In genomic region chr3:52892625-52893311, GRCh38 we compare ENCODE assay signal across 8 cellular contexts. TPM values are rescaled to one million over a fixed set of nuclear protein-coding genes. Genes with fewer than 3 reads are reported as not detected.
DNase-seq lines count a peak whose midpoint lies in the region; ATAC-seq, FAIRE-seq and TF ChIP-seq lines count a peak whose summit lies in the region.

No MANE protein-coding gene starts in this region.

- peak; percentile 80 for FAIRE-seq in GM12892 (lab: Jason Lieb, UNC)
- no peak for FAIRE-seq in small intestine (lab: Jason Lieb, UNC)

- H3K4me1 ChIP-seq in small intestine (ENCODE audit: control insufficient read depth in 2 of 2, insufficient read depth in 1 of 2, low read depth in 1 of 2, low read length in 1 of 2), result peaks cover 0 to 2% of the 10 kb centered on the region in 2 donors

- H3K27me3 ChIP-seq in small intestine (ENCODE audit: control insufficient read depth in 2 of 2, insufficient read depth in 2 of 2, low read length in 2 of 2), result no peaks in the 10 kb centered on the region
- no peaks in the 10 kb centered on the region for H3K27me3 ChIP-seq in WERI-Rb-1 (ENCODE audit: insufficient read depth, low read depth, severe bottlenecking)

- no peak for TF ChIP-seq POLR2A in GM12892 (IDR thresholded peaks at IDR 0.05; ENCODE audit: low read depth, low read length)

- ATAC-seq in GM21737 (IDR thresholded peaks at IDR 0.05; ENCODE audit: unreplicated experiment) (no peak), GM18867 (IDR thresholded peaks at IDR 0.05; ENCODE audit: unreplicated experiment) (no peak)

- H3K27ac ChIP-seq in small intestine (ENCODE audit: low read depth in 1 of 2, low read length in 1 of 2), result peak overlapping the region in 1 of 2 donors; percentile 35
- H3K27ac ChIP-seq in WERI-Rb-1, result no peak overlapping the region

- peak overlapping the region in 1 of 2 donors; percentile 29 for H3K4me3 ChIP-seq in small intestine (ENCODE audit: low read depth in 1 of 2, low read length in 2 of 2)
- H3K4me3 ChIP-seq in WERI-Rb-1 (ENCODE audit: low read depth, low read length), result no peak overlapping the region

- 9 to 47% (median 21%) methylated on average over 8 of the region's 8 CpGs for WGBS in small intestine, 3 donors

- H3K9me3 ChIP-seq in small intestine (ENCODE audit: control insufficient read depth, low read depth) (no peaks in the 10 kb centered on the region), WERI-Rb-1 (ENCODE audit: severe bottlenecking) (no peaks in the 10 kb centered on the region)

- TF ChIP-seq CTCF in WERI-Rb-1 (IDR thresholded peaks at IDR 0.05; ENCODE audit: low read depth, low read length), result no peak

- no peaks in the 10 kb centered on the region for H3K36me3 ChIP-seq in small intestine (ENCODE audit: control insufficient read depth in 2 of 2, insufficient read depth in 2 of 2, low read length in 2 of 2)
- H3K36me3 ChIP-seq in WERI-Rb-1, result peaks cover 5% of the 10 kb centered on the region; the same call in 1 of the 2 replicates

- no peak for DNase-seq in GM12892 (ENCODE audit: insufficient read length)
- peak in 4 of 5 experiments; percentile 19 to 79 (median 46) for DNase-seq in T-helper 2 cell
- peak; percentile 41 for DNase-seq in effector CD4-positive, alpha-beta T cell
- peak; percentile 72 for DNase-seq in small intestine
- DNase-seq in WERI-Rb-1, result no peak
- DNase-seq in putamen (ENCODE audit: low spot score), result no peak

RNA-seq across cellular contexts. Expression of gene STIMATE, which starts 4.6 kb away (rescaled TPM):
- 4.5 TPM for polyA plus RNA-seq in GM12892 (2012; ENCODE audit: missing spikeins)
- polyA plus RNA-seq in small intestine, result 1 to 10 TPM in 2 of 3 donors, not detected in 1; 2.7 to 6.8 TPM

RNA-seq across cellular contexts. Expression of gene MUSTN1, which starts 57.9 kb away (rescaled TPM):
- polyA plus RNA-seq in GM12892 (2012; ENCODE audit: missing spikeins), result 0.59 TPM
- 10 to 100 TPM in 1 of 3 donors, 1 to 10 TPM in 2; 5.4 to 32.3 (median 9.4) TPM for polyA plus RNA-seq in small intestine

Comparison
In these comparisons a context has a peak if more than half of its experiments do, and no peak if none do; other contexts are left out.
1. DNase-seq: peak in T-helper 2 cell (4 of 5), effector CD4-positive, alpha-beta T cell (single experiment) and small intestine (single experiment); none in GM12892 (single experiment), WERI-Rb-1 (single experiment) and putamen (single experiment).